19 cellular contexts compared by ENCODE assay signal in the genomic region with DNA sequence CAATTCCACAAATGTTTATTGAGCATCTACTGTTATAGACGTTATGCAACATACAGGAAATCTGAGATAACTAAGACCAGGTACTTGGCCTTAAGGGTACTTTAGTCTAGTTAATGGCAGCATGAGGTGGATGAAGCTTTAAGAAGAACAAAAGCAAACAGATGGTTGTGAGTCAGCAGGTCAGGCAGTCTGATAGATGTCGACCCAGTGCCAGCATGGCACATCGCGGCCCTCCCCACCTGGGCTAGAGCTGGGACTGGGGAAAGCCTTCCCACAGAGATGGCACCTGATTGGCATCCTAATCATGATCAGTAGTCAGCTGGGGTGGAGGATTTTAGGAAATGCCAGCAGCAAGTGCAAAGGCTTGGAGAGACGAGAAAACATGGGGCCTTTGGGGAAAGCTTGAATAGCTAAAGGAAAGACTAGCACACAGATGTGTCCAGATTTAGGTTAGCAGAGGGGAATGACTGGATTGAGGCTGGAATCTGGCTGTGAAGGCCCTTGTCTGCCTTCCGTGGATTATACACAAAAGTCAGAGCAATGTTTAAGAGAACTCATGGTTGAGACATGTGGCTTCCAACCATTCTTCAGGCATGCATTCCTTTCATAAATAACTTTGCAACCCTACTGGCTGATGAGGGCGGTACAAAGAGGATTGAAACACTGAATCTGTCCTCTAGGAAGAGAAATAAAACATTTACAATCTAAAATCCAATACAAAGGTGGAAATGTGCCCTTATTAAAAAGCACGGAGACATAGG.
DNase-seq lines count a peak whose midpoint lies in the region; ATAC-seq, FAIRE-seq and TF ChIP-seq lines count a peak whose summit lies in the region.
"Had no signal": no experiment of that assay in that cellular context is flagged by ENCODE, and none has a peak within 500 bp of the region (broad histone marks: within the 10 kb centered on the region; RNA-seq: fewer than 3 reads in every experiment).

No MANE protein-coding gene starts in this region.

- no peak overlapping the region for H4K5ac ChIP-seq in IMR-90 (ENCODE audit: low read depth, low read length)

- no peaks in the 10 kb centered on the region for H4K20me1 ChIP-seq in IMR-90 (ENCODE audit: insufficient read depth, low read length)

- no peak overlapping the region for H3K27ac ChIP-seq in IMR-90 (ENCODE audit: insufficient read depth, low read length)
- H3K27ac ChIP-seq: SJCRH30 had no signal

- no peak for TF ChIP-seq RAD21 in IMR-90 (IDR thresholded peaks at IDR 0.05; ENCODE audit: low read length)

- BruUV-seq in IMR-90 (replicated peaks; lab: Mats Ljungman, UMichigan): no TSS peak

- FAIRE-seq in GM12892 (lab: Jason Lieb, UNC): no peak
- FAIRE-seq: A204.1, GM19239 had no signal

- H2BK120ac ChIP-seq in IMR-90 (ENCODE audit: low read depth, low read length): no peak overlapping the region

- no peak overlapping the region for H2AK5ac ChIP-seq in IMR-90 (ENCODE audit: low read depth, low read length)

- peaks cover 4% of the 10 kb centered on the region for H3K27me3 Mint-ChIP-seq in osteocyte (ENCODE audit: unreplicated experiment)

- WGBS in IMR-90 (ENCODE audit: extremely low coverage in 2 of 2, insufficient read length in 1 of 2), 2 experiments: 100% methylated on average over 1 of the region's 8 CpGs; no CpG with 5 or more reads in 1 of the 2 experiments

- no peaks in the 10 kb centered on the region for H3K79me1 ChIP-seq in IMR-90 (ENCODE audit: low read depth in 1 of 2, low read length in 2 of 2)

- dilution Hi-C loops in IMR-90 (cut with HindIII; ENCODE audit: low sequenced_read_pairs, unreplicated experiment): no loop called here

- no peak overlapping the region for H4K91ac ChIP-seq in IMR-90 (ENCODE audit: insufficient read depth, low read depth, low read length)

- H3K27me3 ChIP-seq in IMR-90 (ENCODE audit: control insufficient read depth, insufficient read depth, low read length): no peaks in the 10 kb centered on the region; the same call in 1 of the 2 replicates
- H3K27me3 ChIP-seq: SJCRH30 had no signal

- no peak for TF ChIP-seq POLR2A in IMR-90 (IDR thresholded peaks at IDR 0.05; ENCODE audit: low read depth, low read length)
- TF ChIP-seq POLR2A in GM12892 (IDR thresholded peaks at IDR 0.05; ENCODE audit: low read depth, low read length): no peak

- H3K23ac ChIP-seq in IMR-90 (ENCODE audit: low read depth, low read length): no peak overlapping the region

- no peak overlapping the region for H3K4me3 ChIP-seq in IMR-90 (ENCODE audit: insufficient read depth, low read depth, low read length)
- H3K4me3 ChIP-seq: SJCRH30 had no signal

- H3K27ac Mint-ChIP-seq in osteocyte (ENCODE audit: unreplicated experiment): no peak overlapping the region

- H3K9me3 Mint-ChIP-seq in osteocyte (ENCODE audit: unreplicated experiment): no peaks in the 10 kb centered on the region

- H3K4me2 ChIP-seq in IMR-90 (ENCODE audit: low read depth, low read length): no peak overlapping the region

- H2BK5ac ChIP-seq in IMR-90 (ENCODE audit: low read depth, low read length, poor library complexity, severe bottlenecking): no peak overlapping the region

- H3K9ac ChIP-seq in IMR-90 (ENCODE audit: low read depth, low read length): no peak overlapping the region

- no peak overlapping the region for H3K4ac ChIP-seq in IMR-90 (ENCODE audit: low read depth, low read length)

- H3K56ac ChIP-seq in IMR-90 (ENCODE audit: extremely low read depth, insufficient read depth, low read length): no peak overlapping the region; the same call in 1 of the 2 replicates

- TF ChIP-seq CTCF in IMR-90 (conservative IDR thresholded peaks at IDR 0.05; ENCODE audit: low read depth, low read length): no peak
- no peak for TF ChIP-seq CTCF in osteocyte (IDR thresholded peaks at IDR 0.05)

- no peak overlapping the region for H3K4me3 Mint-ChIP-seq in osteocyte (ENCODE audit: unreplicated experiment)

- in situ Hi-C loops in IMR-90 (cut with MboI; ENCODE audit: low sequenced_read_pairs): no loop called here

- POLR2A ChIA-PET in IMR-90 (lab: Charles Lee; ENCODE audit: unreplicated experiment): no interaction called here

- H2BK15ac ChIP-seq in IMR-90 (ENCODE audit: low read depth, low read length): no peak overlapping the region

- H3K36me3 ChIP-seq in IMR-90 (ENCODE audit: control insufficient read depth, insufficient read depth, low read length): no peaks in the 10 kb centered on the region
- H3K36me3 ChIP-seq: SJCRH30 had no signal

- no peak overlapping the region for H2AFZ ChIP-seq in IMR-90 (replicated peaks; ENCODE audit: low read length, poor library complexity)

- DNase-seq in AG08395 (ENCODE audit: low spot score): peak; percentile 36
- DNase-seq in IMR-90: no peak
- peak; percentile 29 for DNase-seq in astrocyte of the hippocampus (ENCODE audit: low read depth, low spot score)
- peak; percentile 34 for DNase-seq in osteocyte (ENCODE audit: extremely low spot score, unreplicated experiment)
- no peak for DNase-seq in NOMO-1 treated with dmso at 0.1 percent for 144 hours (lab: John Stamatoyannopoulos, UW; ENCODE audit: unreplicated experiment)
- DNase-seq in GM12892 (ENCODE audit: insufficient read length): no peak
- no peak for DNase-seq in activated CD8-positive, alpha-beta memory T cell treated with anti-CD3 and anti-CD28 coated beads, Interleukin-2, amount 50 U/mL, for 48 hours
- DNase-seq: Caco-2; H7; KG1; NCI-H1092; NCI-H2081 treated with DMSO at 0.1 percent for 48 hours; NCI-H526; NK-92 treated with Interleukin-12 subunit alpha and Interleukin-12 subunit beta, amount 100 ng/mL, for 24 hours; SJCRH30; SW 1271 had no signal

- ATAC-seq in IMR-90 (ENCODE audit: low read depth) (peak; percentile 37; the same call in 1 of the 2 replicates), HG03354 (IDR thresholded peaks at IDR 0.05; ENCODE audit: poor library complexity, severe bottlenecking, unreplicated experiment) (no peak)

- intact Hi-C loops in IMR-90 (cut with micrococcal nuclease): no loop called here

- no peak overlapping the region for H4K8ac ChIP-seq in IMR-90 (ENCODE audit: low read depth in 2 of 2, low read length in 2 of 2)

- CTCF ChIA-PET in IMR-90 (lab: Yijun Ruan, JAX): interaction anchor here (0.6 to 0.7 kb wide), 2 partner anchors 10 to 54 kb away, joined by 3 to 4 read pairs; no protein-coding TSS in a partner anchor

- no peaks in the 10 kb centered on the region; the same call in 1 of the 2 replicates for H3K9me3 ChIP-seq in IMR-90 (ENCODE audit: control insufficient read depth, insufficient read depth, low read length)
- H3K9me3 ChIP-seq: Caco-2, SJCRH30 had no signal

- no peaks in the 10 kb centered on the region for H3K9me1 ChIP-seq in IMR-90 (ENCODE audit: insufficient read depth, low read length)

- no peaks in the 10 kb centered on the region; the same call in 1 of the 2 replicates for H3K4me1 ChIP-seq in IMR-90 (ENCODE audit: control insufficient read depth, insufficient read depth, low read length)
- H3K4me1 ChIP-seq: Caco-2, SJCRH30 had no signal

- no peak overlapping the region for H3K18ac ChIP-seq in IMR-90 (ENCODE audit: low read depth, low read length)

- peaks cover 7% of the 10 kb centered on the region for H3K4me1 Mint-ChIP-seq in osteocyte (ENCODE audit: unreplicated experiment)

- H2AK9ac ChIP-seq in IMR-90 (replicated peaks; ENCODE audit: low read depth, low read length, poor library complexity): no peak overlapping the region

- no peak overlapping the region for H3K14ac ChIP-seq in IMR-90 (replicated peaks; ENCODE audit: low read depth, low read length)

- no peak overlapping the region for H2BK20ac ChIP-seq in IMR-90 (ENCODE audit: low read depth, low read length)

- peaks cover 1% of the 10 kb centered on the region for H3K36me3 Mint-ChIP-seq in osteocyte (ENCODE audit: unreplicated experiment)

TF ChIP-seq in IMR-90, 13 proteins besides CTCF, POLR2A, EP300 and RAD21:
- TF ChIP-seq MAFK (IDR thresholded peaks at IDR 0.05; ENCODE audit: low read depth, low read length) (no peak), FOS (IDR thresholded peaks at IDR 0.05; ENCODE audit: low read depth, low read length) (no peak), MXI1 (IDR thresholded peaks at IDR 0.05; ENCODE audit: borderline replicate concordance, low read depth, low read length) (no peak), CEBPB (IDR thresholded peaks at IDR 0.05; ENCODE audit: low read depth, low read length) (no peak), MAZ (IDR thresholded peaks at IDR 0.05; ENCODE audit: borderline replicate concordance, low read depth, low read length) (no peak)
- TF ChIP-seq, protein P1, sequence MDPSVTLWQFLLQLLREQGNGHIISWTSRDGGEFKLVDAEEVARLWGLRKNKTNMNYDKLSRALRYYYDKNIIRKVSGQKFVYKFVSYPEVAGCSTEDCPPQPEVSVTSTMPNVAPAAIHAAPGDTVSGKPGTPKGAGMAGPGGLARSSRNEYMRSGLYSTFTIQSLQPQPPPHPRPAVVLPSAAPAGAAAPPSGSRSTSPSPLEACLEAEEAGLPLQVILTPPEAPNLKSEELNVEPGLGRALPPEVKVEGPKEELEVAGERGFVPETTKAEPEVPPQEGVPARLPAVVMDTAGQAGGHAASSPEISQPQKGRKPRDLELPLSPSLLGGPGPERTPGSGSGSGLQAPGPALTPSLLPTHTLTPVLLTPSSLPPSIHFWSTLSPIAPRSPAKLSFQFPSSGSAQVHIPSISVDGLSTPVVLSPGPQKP (IDR thresholded peaks at IDR 0.05; ENCODE audit: borderline replicate concordance, low read depth, low read length): no peak
- TF ChIP-seq, protein P2, sequence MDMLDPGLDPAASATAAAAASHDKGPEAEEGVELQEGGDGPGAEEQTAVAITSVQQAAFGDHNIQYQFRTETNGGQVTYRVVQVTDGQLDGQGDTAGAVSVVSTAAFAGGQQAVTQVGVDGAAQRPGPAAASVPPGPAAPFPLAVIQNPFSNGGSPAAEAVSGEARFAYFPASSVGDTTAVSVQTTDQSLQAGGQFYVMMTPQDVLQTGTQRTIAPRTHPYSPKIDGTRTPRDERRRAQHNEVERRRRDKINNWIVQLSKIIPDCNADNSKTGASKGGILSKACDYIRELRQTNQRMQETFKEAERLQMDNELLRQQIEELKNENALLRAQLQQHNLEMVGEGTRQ (IDR thresholded peaks at IDR 0.05; ENCODE audit: low read depth, low read length): no peak

Comparison
In these comparisons a context has a peak if more than half of its experiments do, and no peak if none do; other contexts are left out.
1. DNase-seq: peak in AG08395 (single experiment), astrocyte of the hippocampus (single experiment) and osteocyte (single experiment); none in IMR-90 (single experiment), NOMO-1 treated with dmso at 0.1 percent for 144 hours (single experiment), GM12892 (single experiment) and activated CD8-positive, alpha-beta memory T cell treated with anti-CD3 and anti-CD28 coated beads, Interleukin-2, amount 50 U/mL, for 48 hours (single experiment).